14 cellular contexts compared by ENCODE assay signal in genomic region chr7:55441668-55442305, GRCh38.
A peak's percentile ranks its signal among the peaks of the same experiment; 100 is the strongest.
DNase-seq lines count a peak whose midpoint lies in the region; ATAC-seq and TF ChIP-seq lines count a peak whose summit lies in the region.
"Had no signal": no experiment of that assay in that cellular context is flagged by ENCODE, and none has a peak within 500 bp of the region (broad histone marks: within the 10 kb centered on the region; RNA-seq: fewer than 3 reads in every experiment).

No MANE protein-coding gene starts in this region.

- H3K27ac ChIP-seq in thyroid gland = no peak overlapping the region
- H3K27ac ChIP-seq: C4-2B, hepatocyte had no signal

- H3K4me1 ChIP-seq in adipocyte (ENCODE audit: control insufficient read depth, insufficient read depth, low read length) = peaks cover 39% of the 10 kb centered on the region
- H3K4me1 ChIP-seq in thyroid gland = no peaks in the 10 kb centered on the region

- in situ Hi-C loops in ACHN (cut with HindIII; ENCODE audit: low pct_ligation_motif_present, low pct_unique_long_range_greater_than_20kb, low sequenced_read_pairs) = no loop called here

- DNase-seq in ACHN (peak; percentile 16), GM03348 (ENCODE audit: low spot score) (peak; percentile 90), adipocyte (ENCODE audit: low read depth) (peak; percentile 53), foreskin melanocyte (peak; percentile 26), T-helper 9 cell (no peak), thyroid gland (no peak)
- DNase-seq: activated naive CD8-positive, alpha-beta T cell treated with anti-CD3 and anti-CD28 coated beads, Interleukin-2, amount 10 ng/mL, durations not matched to agents 7 days and 5 days; MG63; NCI-H510A had no signal

- ATAC-seq in GM19023 (IDR thresholded peaks at IDR 0.05; ENCODE audit: unreplicated experiment) = no peak
- no peak for ATAC-seq in HG02763 (IDR thresholded peaks at IDR 0.05; ENCODE audit: unreplicated experiment)
- ATAC-seq: stimulated activated effector memory CD8-positive, alpha-beta T cell treated with anti-CD3 and anti-CD28 coated beads, Interleukin-12 subunit alpha, Interleukin-12 subunit beta, amount 100 ng/mL, for 72 hours had no signal

- no peak overlapping the region for H3K9ac ChIP-seq in adipocyte (ENCODE audit: low read length)

- no peaks in the 10 kb centered on the region for H3K27me3 ChIP-seq in adipocyte (replicated peaks; ENCODE audit: control insufficient read depth, insufficient read depth, low read length)
- no peaks in the 10 kb centered on the region for H3K27me3 ChIP-seq in thyroid gland
- H3K27me3 ChIP-seq: hepatocyte, MG63 had no signal

- TF ChIP-seq POLR2A in thyroid gland (IDR thresholded peaks at IDR 0.05) = no peak

- H3K9me3 ChIP-seq in adipocyte (ENCODE audit: control insufficient read depth, low read length) (no peaks in the 10 kb centered on the region), thyroid gland (no peaks in the 10 kb centered on the region)
- H3K9me3 ChIP-seq: MG63 had no signal

- WGBS in thyroid gland, 2 donors = 92 to 93% methylated on average over 5 of the region's 5 CpGs

- no peaks in the 10 kb centered on the region for H3K36me3 ChIP-seq in adipocyte (ENCODE audit: control insufficient read depth, insufficient read depth, low read length, severe bottlenecking)
- no peaks in the 10 kb centered on the region for H3K36me3 ChIP-seq in thyroid gland
- H3K36me3 ChIP-seq: MG63 had no signal

- intact Hi-C loops in thyroid gland (cut with DNase I) = no loop called here

- H3K4me3 ChIP-seq in adipocyte (ENCODE audit: low read length) (no peak overlapping the region), thyroid gland (replicated peaks in 1 of 3) (no peak overlapping the region)
- H3K4me3 ChIP-seq: hepatocyte, MG63 had no signal

- TF ChIP-seq CTCF in thyroid gland (IDR thresholded peaks at IDR 0.05) = no peak

Comparison
In these comparisons a context has a peak if more than half of its experiments do, and no peak if none do; other contexts are left out.
1. DNase-seq: peak in ACHN (single experiment), GM03348 (single experiment), adipocyte (single experiment) and foreskin melanocyte (single experiment); none in T-helper 9 cell (single experiment) and thyroid gland (0 of 2).